ENCODE assay signal across 10 cellular contexts in genomic region chr10:91589015-91589655, GRCh38. TPM values are rescaled to one million over a fixed set of nuclear protein-coding genes. Genes with fewer than 3 reads are reported as not detected.
DNase-seq lines count a peak whose midpoint lies in the region; ATAC-seq and TF ChIP-seq lines count a peak whose summit lies in the region.
"Had no signal": no experiment of that assay in that cellular context is flagged by ENCODE, and none has a peak within 500 bp of the region (broad histone marks: within the 10 kb centered on the region; RNA-seq: fewer than 3 reads in every experiment).

No MANE protein-coding gene starts in this region.

- H3K27me3 ChIP-seq in mammary epithelial cell (ENCODE audit: insufficient read depth, low read length) (no peaks in the 10 kb centered on the region), esophagus muscularis mucosa (no peaks in the 10 kb centered on the region), aorta (ENCODE audit: control insufficient read depth in 1 of 2, insufficient read depth in 2 of 2, low read length in 1 of 2) (no peaks in the 10 kb centered on the region), BE2C (no peaks in the 10 kb centered on the region)

- peak overlapping the region; percentile 11 for H3K27ac Mint-ChIP-seq in MCF 10A (ENCODE audit: low read depth, unreplicated experiment)
- H3K27ac Mint-ChIP-seq: activated T-cell treated with anti-CD3 and anti-CD28 coated beads, Interleukin-2, amount 50 U/mL, for 72 hours had no signal

- H3K4me3 ChIP-seq in mammary epithelial cell (replicated peaks in 1 of 3; ENCODE audit: insufficient read depth in 1 of 3, low read depth in 2 of 3, low read length in 3 of 3) (no peak overlapping the region), esophagus muscularis mucosa (no peak overlapping the region), aorta (ENCODE audit: low read length in 2 of 2) (no peak overlapping the region), BE2C (ENCODE audit: low read depth, low read length) (no peak overlapping the region)

- POLR2A ChIA-PET in MCF 10A (lab: Yijun Ruan, JAX), result interaction anchor here (0.6 to 1.6 kb wide), 2 partner anchors 10 to 23 kb away, joined by 5 read pairs; no protein-coding TSS in a partner anchor

- no peak overlapping the region for H2AFZ ChIP-seq in mammary epithelial cell (ENCODE audit: low read depth, low read length)

- in situ Hi-C loops in mammary epithelial cell (cut with MboI; ENCODE audit: low sequenced_read_pairs in 2 of 2), result no loop called here

- H3K9ac ChIP-seq in mammary epithelial cell (ENCODE audit: insufficient read depth, low read length), result no peak overlapping the region

- H3K4me1 Mint-ChIP-seq in MCF 10A (ENCODE audit: insufficient read depth, unreplicated experiment), result peaks cover 24% of the 10 kb centered on the region

- no peak overlapping the region for H3K4me3 Mint-ChIP-seq in MCF 10A (ENCODE audit: unreplicated experiment)
- H3K4me3 Mint-ChIP-seq: activated T-cell treated with anti-CD3 and anti-CD28 coated beads, Interleukin-2, amount 50 U/mL, for 72 hours had no signal

- H3K4me1 ChIP-seq in mammary epithelial cell (ENCODE audit: insufficient read depth, low read length) (peaks cover 20% of the 10 kb centered on the region), esophagus muscularis mucosa (peaks cover 59 to 73% (median 70%) of the 10 kb centered on the region in 4 donors), aorta (ENCODE audit: control insufficient read depth in 1 of 2, insufficient read depth in 2 of 2, low read length in 2 of 2) (peaks cover 7 to 32% of the 10 kb centered on the region in 2 donors), BE2C (peaks cover 19% of the 10 kb centered on the region)

- H3K27me3 Mint-ChIP-seq in MCF 10A (ENCODE audit: insufficient read depth, unreplicated experiment), result no peaks in the 10 kb centered on the region

- intact Hi-C loops in MCF 10A (cut with micrococcal nuclease) (no loop called here), mammary epithelial cell (cut with micrococcal nuclease) (no loop called here), esophagus muscularis mucosa (cut with DNase I) (no loop called here), aorta (cut with DNase I) (loop anchor here (5.0 kb wide), 2 partner anchors 43 to 512 kb away; partner anchors contain the start of gene PPP1R3C (in 1 of the 2))

- H3K4me2 ChIP-seq in mammary epithelial cell (ENCODE audit: insufficient read depth, low read depth, low read length), result no peak overlapping the region

- H3K9me3 ChIP-seq in mammary epithelial cell (replicated peaks; ENCODE audit: insufficient read depth, low read length) (no peaks in the 10 kb centered on the region), esophagus muscularis mucosa (no peaks in the 10 kb centered on the region), aorta (ENCODE audit: control insufficient read depth, low read length) (no peaks in the 10 kb centered on the region), BE2C (no peaks in the 10 kb centered on the region)

- H3K36me3 ChIP-seq in mammary epithelial cell (ENCODE audit: insufficient read depth, low read length) (no peaks in the 10 kb centered on the region), esophagus muscularis mucosa (no peaks in the 10 kb centered on the region), aorta (ENCODE audit: control insufficient read depth in 1 of 2, insufficient read depth in 2 of 2, low read length in 1 of 2) (no peaks in the 10 kb centered on the region), BE2C (no peaks in the 10 kb centered on the region)

- H3K27ac ChIP-seq in mammary epithelial cell (ENCODE audit: insufficient read depth, low read depth, low read length) (no peak overlapping the region), esophagus muscularis mucosa (replicated peaks in 1 of 4) (peak overlapping the region; percentile 90 to 91 (median 90)), aorta (ENCODE audit: low read depth in 1 of 2, low read length in 2 of 2) (peak overlapping the region; percentile 89 to 91)

- TF ChIP-seq EP300 in esophagus muscularis mucosa (IDR thresholded peaks at IDR 0.05), result no peak

- ATAC-seq in aorta (ENCODE audit: low FRiP score), result peak; percentile 58
- ATAC-seq: activated T-cell treated with anti-CD3 and anti-CD28 coated beads, Interleukin-2, amount 50 U/mL, for 72 hours had no signal

- DNase-seq in MCF 10A (ENCODE audit: unreplicated experiment) (no peak), mammary epithelial cell (no peak), esophagus muscularis mucosa (ENCODE audit: extremely low spot score) (no peak), myocyte (ENCODE audit: low read depth) (peak; percentile 93), aorta (peak; percentile 78 to 80), germinal center (ENCODE audit: low spot score) (no peak), BE2C (no peak), DMS79 (lab: John Stamatoyannopoulos, UW) (no peak)
- DNase-seq: activated T-cell treated with anti-CD3 and anti-CD28 coated beads, Interleukin-2, amount 50 U/mL, for 72 hours; Karpas-422 had no signal

- CTCF ChIA-PET in MCF 10A (lab: Yijun Ruan, JAX) (interaction anchor here (0.6 to 0.8 kb wide), 3 partner anchors 46 to 1645 kb away, joined by 4 to 6 read pairs (median 4); no protein-coding TSS in a partner anchor), mammary epithelial cell (lab: Charles Lee; ENCODE audit: low non-redundant PET) (no interaction called here)

- H4K20me1 ChIP-seq in mammary epithelial cell (ENCODE audit: insufficient read depth, low read length), result no peaks in the 10 kb centered on the region

- TF ChIP-seq POLR2A in esophagus muscularis mucosa (IDR thresholded peaks at IDR 0.05; ENCODE audit: low read depth), result no peak

- peaks cover 7% of the 10 kb centered on the region for H3K36me3 Mint-ChIP-seq in MCF 10A (ENCODE audit: insufficient read depth, unreplicated experiment)

- BruUV-seq in MCF 10A (replicated peaks; lab: Mats Ljungman, UMichigan) (no TSS peak), mammary epithelial cell (replicated peaks; lab: Mats Ljungman, UMichigan) (no TSS peak)

- WGBS in mammary epithelial cell (ENCODE audit: low coverage, missing lambda C conversion rate), result 45% methylated on average over 6 of the region's 6 CpGs
- WGBS in esophagus muscularis mucosa, result 36% methylated on average over 6 of the region's 6 CpGs
- WGBS in aorta, 2 donors, result 14 to 18% methylated on average over 6 of the region's 6 CpGs

- TF ChIP-seq CTCF in MCF 10A (IDR thresholded peaks at IDR 0.05; ENCODE audit: unreplicated experiment) (no peak), mammary epithelial cell (conservative IDR thresholded peaks at IDR 0.05 in 1 of 2, IDR thresholded peaks at IDR 0.05 in 1 of 2; ENCODE audit: extremely low read depth in 1 of 2, insufficient read depth in 1 of 2, low read depth in 1 of 2, low read length in 2 of 2) (no peak), esophagus muscularis mucosa (IDR thresholded peaks at IDR 0.05) (no peak), BE2C (IDR thresholded peaks at IDR 0.05; ENCODE audit: low read depth, low read length) (no peak)

- dilution Hi-C loops in mammary epithelial cell (cut with HindIII; ENCODE audit: low sequenced_read_pairs), result no loop called here

- no peaks in the 10 kb centered on the region for H3K79me2 ChIP-seq in mammary epithelial cell (ENCODE audit: insufficient read depth, low read length)

- no peaks in the 10 kb centered on the region for H3K9me3 Mint-ChIP-seq in MCF 10A (ENCODE audit: unreplicated experiment)
- H3K9me3 Mint-ChIP-seq: activated T-cell treated with anti-CD3 and anti-CD28 coated beads, Interleukin-2, amount 50 U/mL, for 72 hours had no signal

RNA-seq across cellular contexts. Expression of gene PPP1R3C, which starts 43.7 kb away (rescaled TPM):
- 0.30 and 0.47 TPM in 2 replicates for total RNA-seq in MCF 10A (2022)
- total RNA-seq in mammary epithelial cell, result 10 to 100 TPM in 1 of 2 donors, under 1 TPM in 1; 0.49 to 11.3 TPM
- polyA plus RNA-seq in mammary epithelial cell, result 2.7 TPM
- 1.3 TPM for polyA minus RNA-seq in mammary epithelial cell
- total RNA-seq in esophagus muscularis mucosa, result 100 to 1,000 TPM in 1 of 4 donors, 10 to 100 TPM in 3; 46.7 to 111 (median 87.8) TPM
- 136 and 154 TPM in 2 replicates for total RNA-seq in myocyte
- polyA plus RNA-seq in myocyte (2012), result 46.9 TPM
- total RNA-seq in aorta, result 100 to 1,000 TPM in 1 of 2 donors, 10 to 100 TPM in 1; 94.6 to 152 TPM
- 100 to 1,000 TPM in 1 of 2 donors, 10 to 100 TPM in 1; 69.2 to 288 TPM for polyA plus RNA-seq in aorta
- polyA plus RNA-seq in BE2C (2012; ENCODE audit: insufficient read depth, insufficient read length, low read depth), result 9.2 TPM

Comparison
In these comparisons a context has a peak if more than half of its experiments do, and no peak if none do; other contexts are left out.
1. DNase-seq: peak in myocyte (single experiment) and aorta (2 of 2); none in MCF 10A (single experiment), mammary epithelial cell (single experiment), esophagus muscularis mucosa (single experiment), germinal center (single experiment), BE2C (single experiment) and DMS79 (single experiment).
2. intact Hi-C loops: an anchor here in aorta (5.0 kb wide); none called in MCF 10A, mammary epithelial cell and esophagus muscularis mucosa.